Comparison of ENCODE assay signal across 24 cellular contexts in the genomic region with DNA sequence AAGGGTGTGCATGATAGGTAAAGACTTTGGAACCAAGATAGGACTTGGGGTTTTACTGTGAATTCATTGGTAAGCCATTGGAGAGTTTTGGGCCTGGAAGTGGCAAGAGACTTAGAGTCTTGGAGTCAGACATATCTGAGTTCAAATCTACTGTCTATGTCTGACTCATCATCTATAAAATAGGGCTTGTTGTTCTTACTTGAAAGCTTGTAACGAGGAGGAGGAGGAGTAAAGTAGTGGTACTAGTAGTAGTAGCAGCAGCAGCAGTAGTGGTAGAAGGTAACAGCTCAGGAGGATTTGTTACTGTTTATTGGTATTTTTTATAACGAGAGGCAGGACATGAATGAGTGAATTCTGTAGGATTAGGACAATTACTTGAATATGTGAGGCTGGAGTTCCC.
"Had no signal": no experiment of that assay in that cellular context is flagged by ENCODE, and none has a peak within 500 bp of the region (broad histone marks: within the 10 kb centered on the region; RNA-seq: fewer than 3 reads in every experiment).

No MANE protein-coding gene starts in this region.

- H3K27ac Mint-ChIP-seq: activated B cell treated with CpG ODN at 0.5 μM for 24 hours; activated CD4-positive, alpha-beta memory T cell treated with anti-CD3 and anti-CD28 coated beads for 36 hours; activated naive CD4-positive, alpha-beta T cell treated with anti-CD3 and anti-CD28 coated beads for 36 hours; activated naive CD8-positive, alpha-beta T cell treated with anti-CD3 and anti-CD28 coated beads, Interleukin-2, amount 10 ng/mL, durations not matched to agents 7 days and 5 days; endodermal cell; memory B cell; stimulated activated memory B cell treated with anti-CD40 and anti-IgM and Interleukin-4, amounts not matched to agents 10 μg/mL and 1 μg/mL and 100 μg/mL, for 72 hours had no signal

- H3K9me3 Mint-ChIP-seq: activated B cell treated with CpG ODN at 0.5 μM for 24 hours; activated CD4-positive, alpha-beta memory T cell treated with anti-CD3 and anti-CD28 coated beads for 36 hours; activated naive CD4-positive, alpha-beta T cell treated with anti-CD3 and anti-CD28 coated beads for 36 hours; memory B cell; stimulated activated memory B cell treated with anti-CD40 and anti-IgM and Interleukin-4, amounts not matched to agents 10 μg/mL and 1 μg/mL and 100 μg/mL, for 72 hours had no signal

- H3K27ac ChIP-seq: epithelial cell of prostate, heart right ventricle, sigmoid colon, uterus had no signal

- H3K27me3 ChIP-seq: heart right ventricle, sigmoid colon, uterus had no signal

- DNase-seq: activated B cell treated with CpG ODN at 0.5 μM for 24 hours; activated CD4-positive, alpha-beta memory T cell treated with anti-CD3 and anti-CD28 coated beads for 36 hours; activated CD4-positive, alpha-beta T cell treated with anti-CD3 and anti-CD28 coated beads for 4 hours; activated effector memory CD4-positive, alpha-beta T cell treated with Interleukin-2 at 50 U/mL for 16 hours; activated naive CD4-positive, alpha-beta T cell treated with anti-CD3 and anti-CD28 coated beads for 36 hours; activated naive CD8-positive, alpha-beta T cell treated with anti-CD3 and anti-CD28 coated beads, Interleukin-2, amount 10 ng/mL, durations not matched to agents 7 days and 5 days; activated T-cell treated with anti-CD3 and anti-CD28 coated beads, Interleukin-2, amount 50 U/mL, for 48 hours; amniotic stem cell; cerebellar nuclear complex; cortex of kidney; endodermal cell; heart right ventricle; islet precursor cell; left cardiac atrium; retina; sigmoid colon; stimulated activated CD4-positive, alpha-beta T cell treated with anti-CD3 and anti-CD28 coated beads, Interleukin-15, amount 100 ng/mL, for 24 hours; T1000; trophoblast cell; uterus had no signal

- H3K36me3 Mint-ChIP-seq: activated CD4-positive, alpha-beta memory T cell treated with anti-CD3 and anti-CD28 coated beads for 36 hours; memory B cell; stimulated activated memory B cell treated with anti-CD40 and anti-IgM and Interleukin-4, amounts not matched to agents 10 μg/mL and 1 μg/mL and 100 μg/mL, for 72 hours had no signal

- H3K4me1 ChIP-seq: uterus had no signal

- H3K27me3 Mint-ChIP-seq: activated B cell treated with CpG ODN at 0.5 μM for 24 hours; activated CD4-positive, alpha-beta memory T cell treated with anti-CD3 and anti-CD28 coated beads for 36 hours; stimulated activated memory B cell treated with anti-CD40 and anti-IgM and Interleukin-4, amounts not matched to agents 10 μg/mL and 1 μg/mL and 100 μg/mL, for 72 hours had no signal

- H3K4me1 Mint-ChIP-seq: activated B cell treated with CpG ODN at 0.5 μM for 24 hours; memory B cell; stimulated activated memory B cell treated with anti-CD40 and anti-IgM and Interleukin-4, amounts not matched to agents 10 μg/mL and 1 μg/mL and 100 μg/mL, for 72 hours had no signal

- H3K4me3 Mint-ChIP-seq: activated B cell treated with CpG ODN at 0.5 μM for 24 hours; activated CD4-positive, alpha-beta memory T cell treated with anti-CD3 and anti-CD28 coated beads for 36 hours; activated naive CD4-positive, alpha-beta T cell treated with anti-CD3 and anti-CD28 coated beads for 36 hours; activated naive CD8-positive, alpha-beta T cell treated with anti-CD3 and anti-CD28 coated beads, Interleukin-2, amount 10 ng/mL, durations not matched to agents 7 days and 5 days; endodermal cell; memory B cell; stimulated activated memory B cell treated with anti-CD40 and anti-IgM and Interleukin-4, amounts not matched to agents 10 μg/mL and 1 μg/mL and 100 μg/mL, for 72 hours had no signal

- H3K36me3 ChIP-seq: heart right ventricle, sigmoid colon, uterus had no signal

- H3K4me2 ChIP-seq: smooth muscle cell had no signal

- ATAC-seq: heart right ventricle; left cardiac atrium; stimulated activated memory B cell treated with anti-CD40 and anti-IgM and Interleukin-4, amounts not matched to agents 10 μg/mL and 1 μg/mL and 100 μg/mL, for 72 hours had no signal

- H3K4me3 ChIP-seq: heart right ventricle, sigmoid colon, smooth muscle cell, uterus had no signal

- H3K9me3 ChIP-seq: sigmoid colon, uterus had no signal
